Comparison of ENCODE assay signal across 1 cellular context in the genomic region with DNA sequence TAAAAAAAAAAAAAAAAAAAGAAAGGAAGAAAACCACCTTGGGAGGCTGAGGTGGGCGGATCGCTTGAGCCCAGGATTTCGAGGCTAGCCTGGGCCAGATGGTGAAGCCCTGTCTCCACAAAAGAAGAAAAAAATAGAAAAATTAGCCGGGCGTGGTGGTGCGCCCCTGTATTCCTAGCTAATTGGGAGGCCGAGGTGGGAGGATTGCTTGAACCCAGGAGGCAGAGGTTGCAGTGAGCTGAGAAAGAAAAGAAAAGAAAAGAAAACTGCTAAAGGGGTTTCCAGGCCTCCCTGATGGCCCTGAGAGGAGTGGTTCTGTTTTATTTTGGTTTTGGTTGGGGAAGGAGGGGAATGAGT.
TF ChIP-seq lines count a peak whose summit lies in the region.

No MANE protein-coding gene starts in this region.

TF ChIP-seq in SK-N-SH treated with all-trans-retinoic acid at 6 μM for 48 hours, 23 proteins besides CTCF, POLR2A, EP300 and RAD21 (continued from another document):
- no peak for TF ChIP-seq CREB5 (CRISPR knock-in tag; IDR thresholded peaks at IDR 0.05; ENCODE audit: low read depth)
- TF ChIP-seq ZNF8 (CRISPR knock-in tag; IDR thresholded peaks at IDR 0.05) = no peak
- TF ChIP-seq ZFP30 (CRISPR knock-in tag; IDR thresholded peaks at IDR 0.05) = no peak
- TF ChIP-seq OSR1 (CRISPR knock-in tag; IDR thresholded peaks at IDR 0.05) = no peak
TF ChIP-seq in SK-N-SH treated with all-trans-retinoic acid at 6 μM for 48 hours: peak in this region for 0.
